37 cellular contexts compared by ENCODE assay signal in genomic region chr11:7202412-7202811, GRCh38. TPM values are rescaled to one million over a fixed set of nuclear protein-coding genes. Genes with fewer than 3 reads are reported as not detected.
"Had no signal": no experiment of that assay in that cellular context is flagged by ENCODE, and none has a peak within 500 bp of the region (broad histone marks: within the 10 kb centered on the region; RNA-seq: fewer than 3 reads in every experiment).

No MANE protein-coding gene starts in this region.

- DNase-seq: Karpas-422, Kasumi-1, MG63, MM.1S, MV-4-11, NCI-H1048, NCI-H1092, NCI-H1092 treated with DMSO at 0.1 percent for 48 hours, NCI-H1105, NCI-H1105 treated with DMSO at 0.1 percent for 48 hours, NCI-H1417, NCI-H1417 treated with DMSO at 0.1 percent for 48 hours, NCI-H1436, NCI-H1436 treated with DMSO at 0.1 percent for 48 hours, NCI-H146, NCI-H1694, NCI-H1694 treated with DMSO at 0.1 percent for 48 hours, NCI-H187, NCI-H187 treated with DMSO at 0.1 percent for 48 hours, NCI-H1930, NCI-H2029, NCI-H2029 treated with DMSO at 0.1 percent for 48 hours, NCI-H2081, NCI-H2081 treated with DMSO at 0.1 percent for 48 hours, NCI-H2107, NCI-H2171, NCI-H2171 treated with DMSO at 0.1 percent for 48 hours, NCI-H2227 treated with DMSO at 0.1 percent for 48 hours, NCI-H226, NCI-H345, NCI-H446, NCI-H446 treated with DMSO at 0.1 percent for 48 hours, NCI-H510A, NCI-H510A treated with DMSO at 0.1 percent for 48 hours had no signal

- H3K36me3 ChIP-seq: MG63 had no signal

- H3K4me3 ChIP-seq: MG63 had no signal

- H3K9me3 ChIP-seq: MG63 had no signal

RNA-seq across cellular contexts. Expression of gene SYT9, which starts 49.3 kb away (rescaled TPM):
- total RNA-seq: LHCN-M2, MCF 10A, NCI-H460 had no signal
